In genomic region chr16:2091722-2092620, GRCh38 we compare ENCODE assay signal across 12 cellular contexts. TPM values are rescaled to one million over a fixed set of nuclear protein-coding genes. Genes with fewer than 3 reads are reported as not detected.
DNase-seq lines count a peak whose midpoint lies in the region; ATAC-seq, FAIRE-seq and TF ChIP-seq lines count a peak whose summit lies in the region.
"Had no signal": no experiment of that assay in that cellular context is flagged by ENCODE, and none has a peak within 500 bp of the region (broad histone marks: within the 10 kb centered on the region; RNA-seq: fewer than 3 reads in every experiment).

No MANE protein-coding gene starts in this region.

- no peaks in the 10 kb centered on the region for H3K9me1 ChIP-seq in endothelial cell of umbilical vein (replicated peaks; ENCODE audit: control insufficient read depth, extremely low read depth, insufficient read depth, low read length)

- intact Hi-C loops in cardiac septum (cut with DNase I) (no loop called here), endothelial cell of umbilical vein (cut with micrococcal nuclease) (loop anchor here (2.0 kb wide), 1 partner anchor 69 kb away; no protein-coding TSS in a partner anchor)

- peak overlapping the region; percentile 35 to 53 for H3K27ac ChIP-seq in right atrium auricular region
- no peak overlapping the region for H3K27ac ChIP-seq in endothelial cell of umbilical vein (ENCODE audit: insufficient read depth, low read depth, low read length)
- H3K27ac ChIP-seq in mucosa of rectum (ENCODE audit: low read depth in 2 of 2, low read length in 2 of 2) = peak overlapping the region; percentile 93 to 97
- peak overlapping the region in 2 of 4 donors; percentile 56 to 67 for H3K27ac ChIP-seq in upper lobe of left lung
- H3K27ac ChIP-seq: SJCRH30 had no signal

- H3K9me3 ChIP-seq in right atrium auricular region (no peaks in the 10 kb centered on the region), endothelial cell of umbilical vein (replicated peaks; ENCODE audit: control insufficient read depth, insufficient read depth, low read length) (no peaks in the 10 kb centered on the region), mucosa of rectum (ENCODE audit: control insufficient read depth in 2 of 2, low read length in 2 of 2) (no peaks in the 10 kb centered on the region), upper lobe of left lung (no peaks in the 10 kb centered on the region)
- H3K9me3 ChIP-seq: A549, SJCRH30 had no signal

- H2AFZ ChIP-seq in endothelial cell of umbilical vein (ENCODE audit: low read depth, low read length) = no peak overlapping the region

- no peak for ATAC-seq in upper lobe of left lung (ENCODE audit: low FRiP score in 2 of 2)
- no peak for ATAC-seq in HG03354 (IDR thresholded peaks at IDR 0.05; ENCODE audit: poor library complexity, severe bottlenecking, unreplicated experiment)

- TF ChIP-seq POLR2A in endothelial cell of umbilical vein (IDR thresholded peaks at IDR 0.05; ENCODE audit: low read depth, low read length) = peak; percentile 28
- no peak for TF ChIP-seq POLR2A in upper lobe of left lung (IDR thresholded peaks at IDR 0.05)

- POLR2A ChIA-PET in endothelial cell of umbilical vein (lab: Charles Lee) = interaction anchor here (1.3 kb wide), 1 partner anchor 63 kb away, joined by 4 read pairs; the partner anchor contains the start of gene TRAF7

- no peak for TF ChIP-seq EP300 in upper lobe of left lung (IDR thresholded peaks at IDR 0.05)

- WGBS in upper lobe of left lung, 2 donors = 81 to 89% methylated on average over 8 to 33 of the region's 48 CpGs

- dilution Hi-C loops in endothelial cell of umbilical vein (cut with MboI; ENCODE audit: extremely low pct_ligation_motif_present, low sequenced_read_pairs) = no loop called here

- H3K36me3 ChIP-seq in right atrium auricular region (peaks cover 90% of the 10 kb centered on the region), endothelial cell of umbilical vein (ENCODE audit: control insufficient read depth in 2 of 2, extremely low read depth in 1 of 2, insufficient read depth in 2 of 2, low read length in 2 of 2) (peaks cover 6 to 22% of the 10 kb centered on the region in 2 experiments), mucosa of rectum (ENCODE audit: control insufficient read depth in 2 of 2, insufficient read depth in 2 of 2, low read length in 2 of 2) (peaks cover 23 to 50% of the 10 kb centered on the region in 2 donors), upper lobe of left lung (peaks cover 14 to 95% (median 81%) of the 10 kb centered on the region in 4 donors)

- H3K27me3 ChIP-seq in right atrium auricular region (no peaks in the 10 kb centered on the region), endothelial cell of umbilical vein (ENCODE audit: control insufficient read depth in 2 of 2, insufficient read depth in 2 of 2, low read length in 2 of 2) (no peaks in the 10 kb centered on the region), mucosa of rectum (ENCODE audit: control insufficient read depth in 2 of 2, insufficient read depth in 2 of 2, low read length in 2 of 2) (no peaks in the 10 kb centered on the region), upper lobe of left lung (no peaks in the 10 kb centered on the region)
- H3K27me3 ChIP-seq: SJCRH30 had no signal

- no peak for DNase-seq in right atrium auricular region (ENCODE audit: low spot score)
- no peak for DNase-seq in cardiac septum (ENCODE audit: low spot score)
- no peak for DNase-seq in endothelial cell of umbilical vein (ENCODE audit: low read depth, low spot score)
- peak in 1 of 2 donors; percentile 78 for DNase-seq in upper lobe of left lung
- no peak for DNase-seq in SIG-M5 (lab: John Stamatoyannopoulos, UW)
- no peak for DNase-seq in NCI-H2029 (lab: John Stamatoyannopoulos, UW)
- DNase-seq: midbrain, NCI-H524, SJCRH30 had no signal

- H3K4me2 ChIP-seq in endothelial cell of umbilical vein (ENCODE audit: insufficient read depth, low read length) = peak overlapping the region; percentile 26

- no peaks in the 10 kb centered on the region for H4K20me1 ChIP-seq in endothelial cell of umbilical vein (replicated peaks; ENCODE audit: control insufficient read depth, extremely low read depth, insufficient read depth, low read length)

- H3K4me3 ChIP-seq in right atrium auricular region (no peak overlapping the region), endothelial cell of umbilical vein (replicated peaks in 1 of 3; ENCODE audit: insufficient read depth in 1 of 3, low read depth in 1 of 3, low read length in 3 of 3) (peak overlapping the region in 1 of 3 experiments; percentile 24), mucosa of rectum (ENCODE audit: low read length in 2 of 2) (peak overlapping the region; percentile 60 to 66), upper lobe of left lung (peak overlapping the region in 3 of 4 donors; percentile 28 to 38 (median 36))
- H3K4me3 ChIP-seq: A549, SJCRH30 had no signal

- H3K9ac ChIP-seq in endothelial cell of umbilical vein (replicated peaks; ENCODE audit: extremely low read depth, insufficient read depth, low read length) (no peak overlapping the region), mucosa of rectum (ENCODE audit: low read depth in 1 of 2, low read length in 2 of 2) (peak overlapping the region; percentile 60 to 78)

- BruUV-seq in endothelial cell of umbilical vein (replicated peaks; lab: Mats Ljungman, UMichigan) = no TSS peak

- CTCF ChIA-PET in endothelial cell of umbilical vein (lab: Charles Lee) = interaction anchor here (1.2 to 4.0 kb wide), 5 partner anchors 12 to 159 kb away, joined by 3 to 36 read pairs (median 6); partner anchors contain the start of gene ECI1

- TF ChIP-seq CTCF in right atrium auricular region (IDR thresholded peaks at IDR 0.05) = no peak
- no peak for TF ChIP-seq CTCF in endothelial cell of umbilical vein (IDR thresholded peaks at IDR 0.05; ENCODE audit: extremely low read depth in 1 of 2, insufficient read depth in 1 of 2, low read depth in 1 of 2, low read length in 2 of 2)
- no peak for TF ChIP-seq CTCF in upper lobe of left lung (IDR thresholded peaks at IDR 0.05)

- H3K79me2 ChIP-seq in endothelial cell of umbilical vein (ENCODE audit: control insufficient read depth, insufficient read depth, low read length) = no peaks in the 10 kb centered on the region

- FAIRE-seq in endothelial cell of umbilical vein (lab: Jason Lieb, UNC) = no peak
- FAIRE-seq: A549 had no signal

- H3K4me1 ChIP-seq in right atrium auricular region (peaks cover 0 to 7% of the 10 kb centered on the region in 2 donors), endothelial cell of umbilical vein (ENCODE audit: control insufficient read depth, extremely low read depth, insufficient read depth, low read length) (peaks cover 5% of the 10 kb centered on the region), mucosa of rectum (ENCODE audit: control insufficient read depth in 2 of 2, insufficient read depth in 2 of 2, low read length in 2 of 2) (peaks cover 20 to 31% of the 10 kb centered on the region in 2 donors), upper lobe of left lung (peaks cover 4 to 15% (median 9%) of the 10 kb centered on the region in 4 donors)
- H3K4me1 ChIP-seq: A549, SJCRH30 had no signal

RNA-seq across cellular contexts. Expression of gene PKD1, which starts 43.7 kb away (rescaled TPM):
- total RNA-seq in right atrium auricular region = 100 to 1,000 TPM; 218 to 276 TPM
- 178 TPM for total RNA-seq in cardiac septum
- total RNA-seq in endothelial cell of umbilical vein = 92.1 and 102 TPM in 2 replicates
- 52.5 and 62.3 TPM in 2 replicates for polyA plus RNA-seq in endothelial cell of umbilical vein
- polyA plus RNA-seq in endothelial cell of umbilical vein (2011; cell fraction: cytosol; rRNA removed) = 20.5 and 29.6 TPM in 2 replicates
- 217 and 232 TPM in 2 replicates for polyA plus RNA-seq in endothelial cell of umbilical vein (2011; cell fraction: nucleus; rRNA removed)
- 29.5 and 54.6 TPM in 2 replicates for polyA plus RNA-seq in endothelial cell of umbilical vein (2012)
- 44.6 and 60.3 TPM in 2 replicates for polyA minus RNA-seq in endothelial cell of umbilical vein
- 26.5 TPM for polyA minus RNA-seq in endothelial cell of umbilical vein (2011; cell fraction: cytosol; rRNA and poly(A)+ RNA removed)
- polyA minus RNA-seq in endothelial cell of umbilical vein (2011; cell fraction: nucleus; rRNA and poly(A)+ RNA removed) = 88.4 and 152 TPM in 2 replicates
- 100 to 1,000 TPM in 3 of 6 donors, 10 to 100 TPM in 3; 75.4 to 567 (median 106) TPM for total RNA-seq in upper lobe of left lung

RNA-seq across cellular contexts. Expression of gene TSC2, which starts 44.2 kb away (rescaled TPM):
- 10 to 100 TPM; 42.4 to 43.2 TPM for total RNA-seq in right atrium auricular region
- total RNA-seq in cardiac septum = 73.3 TPM
- 144 TPM in 2 replicates for total RNA-seq in endothelial cell of umbilical vein
- polyA plus RNA-seq in endothelial cell of umbilical vein = 87.9 and 116 TPM in 2 replicates
- polyA plus RNA-seq in endothelial cell of umbilical vein (2011; cell fraction: cytosol; rRNA removed) = 57.9 and 64.6 TPM in 2 replicates
- polyA plus RNA-seq in endothelial cell of umbilical vein (2011; cell fraction: nucleus; rRNA removed) = 290 and 403 TPM in 2 replicates
- polyA plus RNA-seq in endothelial cell of umbilical vein (2012) = 86.6 and 96.4 TPM in 2 replicates
- polyA minus RNA-seq in endothelial cell of umbilical vein = 130 and 144 TPM in 2 replicates
- polyA minus RNA-seq in endothelial cell of umbilical vein (2011; cell fraction: cytosol; rRNA and poly(A)+ RNA removed) = 50.8 TPM
- 109 and 176 TPM in 2 replicates for polyA minus RNA-seq in endothelial cell of umbilical vein (2011; cell fraction: nucleus; rRNA and poly(A)+ RNA removed)
- 100 to 1,000 TPM in 4 of 6 donors, 10 to 100 TPM in 2; 47.3 to 296 (median 118) TPM for total RNA-seq in upper lobe of left lung

RNA-seq across cellular contexts. Expression of gene NTHL1, which starts 44.3 kb away (rescaled TPM):
- total RNA-seq in right atrium auricular region = 10 to 100 TPM; 10.3 to 17.7 TPM
- total RNA-seq in cardiac septum = 10.4 TPM
- 35.3 and 39.8 TPM in 2 replicates for total RNA-seq in endothelial cell of umbilical vein
- polyA plus RNA-seq in endothelial cell of umbilical vein = 65.8 and 77.9 TPM in 2 replicates
- 37.7 and 43.7 TPM in 2 replicates for polyA plus RNA-seq in endothelial cell of umbilical vein (2011; cell fraction: cytosol; rRNA removed)
- polyA plus RNA-seq in endothelial cell of umbilical vein (2011; cell fraction: nucleus; rRNA removed) = 25.9 and 27.0 TPM in 2 replicates
- 23.6 and 24.8 TPM in 2 replicates for polyA plus RNA-seq in endothelial cell of umbilical vein (2012)
- polyA minus RNA-seq in endothelial cell of umbilical vein = 12.8 and 14.7 TPM in 2 replicates
- 38.5 TPM for polyA minus RNA-seq in endothelial cell of umbilical vein (2011; cell fraction: cytosol; rRNA and poly(A)+ RNA removed)
- polyA minus RNA-seq in endothelial cell of umbilical vein (2011; cell fraction: nucleus; rRNA and poly(A)+ RNA removed) = 3.6 and 5.4 TPM in 2 replicates
- 10 to 100 TPM; 17.8 to 43.6 (median 28.8) TPM for total RNA-seq in upper lobe of left lung

RNA-seq across cellular contexts. Expression of gene RAB26, which starts 56.5 kb away (rescaled TPM):
- total RNA-seq in right atrium auricular region (1 to 10 TPM in 1 of 2 donors, under 1 TPM in 1; 0.31 to 1.4 TPM), cardiac septum (2.2 TPM), endothelial cell of umbilical vein (0.91 and 1.6 TPM in 2 replicates), upper lobe of left lung (1 to 10 TPM in 1 of 6 donors, under 1 TPM in 3, not detected in 2; 0.30 to 6.8 (median 0.85) TPM)
- polyA plus RNA-seq in endothelial cell of umbilical vein = 2.0 and 3.1 TPM in 2 replicates
- polyA plus RNA-seq in endothelial cell of umbilical vein (2011; cell fraction: cytosol; rRNA removed) = 1.1 and 1.8 TPM in 2 replicates
- 11.3 and 12.3 TPM in 2 replicates for polyA plus RNA-seq in endothelial cell of umbilical vein (2011; cell fraction: nucleus; rRNA removed)
- 0.82 and 1.3 TPM in 2 replicates for polyA plus RNA-seq in endothelial cell of umbilical vein (2012)
- polyA minus RNA-seq in endothelial cell of umbilical vein = 1.3 and 1.8 TPM in 2 replicates
- 6.5 TPM for polyA minus RNA-seq in endothelial cell of umbilical vein (2011; cell fraction: cytosol; rRNA and poly(A)+ RNA removed)
- 1.3 and 2.3 TPM in 2 replicates for polyA minus RNA-seq in endothelial cell of umbilical vein (2011; cell fraction: nucleus; rRNA and poly(A)+ RNA removed)

Comparison
In these comparisons a context has a peak if more than half of its experiments do, and no peak if none do; other contexts are left out.
1. H3K4me3 ChIP-seq: peak in mucosa of rectum (2 of 2) and upper lobe of left lung (3 of 4); none in right atrium auricular region (0 of 2).